16 cellular contexts compared by ENCODE assay signal in the genomic region with DNA sequence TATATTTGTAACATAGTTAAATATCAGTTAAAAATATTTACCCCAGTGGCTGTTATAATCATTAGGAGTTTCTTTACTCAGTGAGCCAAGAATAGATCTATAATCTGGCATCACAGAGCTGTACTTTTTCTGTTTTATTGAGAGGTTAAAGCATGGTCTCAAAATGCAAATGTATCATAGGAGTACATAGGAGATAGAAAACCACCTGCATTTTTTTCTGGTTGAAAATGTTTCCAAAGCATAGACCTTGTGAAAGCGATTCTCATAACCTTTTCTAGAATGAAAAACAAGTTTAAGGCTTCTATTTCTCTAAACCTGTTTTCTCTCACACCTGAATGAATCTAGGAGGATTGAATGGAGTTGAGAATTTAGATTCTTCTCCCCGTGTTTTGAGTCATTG. TPM values are rescaled to one million over a fixed set of nuclear protein-coding genes. Genes with fewer than 3 reads are reported as not detected.
DNase-seq lines count a peak whose midpoint lies in the region; ATAC-seq and TF ChIP-seq lines count a peak whose summit lies in the region.
"Had no signal": no experiment of that assay in that cellular context is flagged by ENCODE, and none has a peak within 500 bp of the region (broad histone marks: within the 10 kb centered on the region; RNA-seq: fewer than 3 reads in every experiment).

No MANE protein-coding gene starts in this region.

- peaks cover 8% of the 10 kb centered on the region for H3K36me3 Mint-ChIP-seq in activated T-helper 2 cell treated with anti-CD3 and anti-CD28 coated beads, Interferon-gamma antibody, Interleukin-2, Interleukin-4, amounts not matched to agents 10 μg/mL and 5 μg/mL and 100 μg/mL, durations not matched to agents 14 hours and 24 hours and 36 hours (ENCODE audit: low read depth)
- no peaks in the 10 kb centered on the region for H3K36me3 Mint-ChIP-seq in progenitor cell of endocrine pancreas (ENCODE audit: insufficient read depth)

- intact Hi-C loops in activated T-helper 2 cell treated with anti-CD3 and anti-CD28 coated beads, Interferon-gamma antibody, Interleukin-2, Interleukin-4, amounts not matched to agents 10 μg/mL and 5 μg/mL and 100 μg/mL, durations not matched to agents 14 hours and 24 hours and 36 hours (cut with micrococcal nuclease) = no loop called here
- intact Hi-C loops in Right ventricle myocardium superior (cut with DNase I) = no loop called here

- ATAC-seq in GM18870 (IDR thresholded peaks at IDR 0.05; ENCODE audit: unreplicated experiment) = peak; percentile 95
- ATAC-seq in GM21528 (IDR thresholded peaks at IDR 0.05; ENCODE audit: low FRiP score, unreplicated experiment) = peak; percentile 91
- peak; percentile 96 for ATAC-seq in HG03045 (IDR thresholded peaks at IDR 0.05; ENCODE audit: unreplicated experiment)
- ATAC-seq in Right ventricle myocardium superior (ENCODE audit: poor library complexity) = no peak
- ATAC-seq: esophagus mucosa had no signal

- peak overlapping the region; percentile 2; the same call in 1 of the 2 replicates for H3K9ac ChIP-seq in KMS-11

- TF ChIP-seq CTCF in KMS-11 (conservative IDR thresholded peaks at IDR 0.05; ENCODE audit: low read depth, low read length) (no peak), progenitor cell of endocrine pancreas (IDR thresholded peaks at IDR 0.05; ENCODE audit: unreplicated experiment) (no peak)

- DNase-seq in activated T-helper 2 cell treated with anti-CD3 and anti-CD28 coated beads, Interferon-gamma antibody, Interleukin-2, Interleukin-4, amounts not matched to agents 10 μg/mL and 5 μg/mL and 100 μg/mL, durations not matched to agents 14 hours and 24 hours and 36 hours (ENCODE audit: low spot score) = no peak
- no peak for DNase-seq in activated CD8-positive, alpha-beta memory T cell treated with anti-CD3 and anti-CD28 coated beads for 24 hours
- no peak for DNase-seq in progenitor cell of endocrine pancreas (ENCODE audit: low spot score, unreplicated experiment)
- DNase-seq in Right ventricle myocardium superior = no peak
- DNase-seq: activated CD4-positive, alpha-beta T cell treated with anti-CD3 and anti-CD28 coated beads, Interleukin-2, amount 50 U/mL, for 48 hours; BE2C; KG1; mesendoderm; stimulated activated CD4-positive, alpha-beta T cell treated with anti-CD3 and anti-CD28 coated beads, Interleukin-1b, Interleukin-23, amount 100 ng/mL, for 48 hours; stimulated activated naive CD4-positive, alpha-beta T cell treated with Interleukin-2 at 50 U/mL for 16 hours had no signal

- no peak overlapping the region for H3K4me3 ChIP-seq in KMS-11 (IDR thresholded peaks at IDR 0.05; ENCODE audit: insufficient read depth, low read depth, low read length)

- H3K9me3 Mint-ChIP-seq in activated T-helper 2 cell treated with anti-CD3 and anti-CD28 coated beads, Interferon-gamma antibody, Interleukin-2, Interleukin-4, amounts not matched to agents 10 μg/mL and 5 μg/mL and 100 μg/mL, durations not matched to agents 14 hours and 24 hours and 36 hours = no peaks in the 10 kb centered on the region
- H3K9me3 Mint-ChIP-seq in progenitor cell of endocrine pancreas (ENCODE audit: low read depth) = no peaks in the 10 kb centered on the region
- H3K9me3 Mint-ChIP-seq: activated naive CD4-positive, alpha-beta T cell treated with anti-CD3 and anti-CD28 coated beads, Interleukin-2, amount 50 U/mL, for 24 hours had no signal

- H3K27ac ChIP-seq in KMS-11 = peak overlapping the region; percentile 42; the same call in 1 of the 2 replicates

- H3K27me3 Mint-ChIP-seq in activated T-helper 2 cell treated with anti-CD3 and anti-CD28 coated beads, Interferon-gamma antibody, Interleukin-2, Interleukin-4, amounts not matched to agents 10 μg/mL and 5 μg/mL and 100 μg/mL, durations not matched to agents 14 hours and 24 hours and 36 hours (ENCODE audit: low read depth) = no peaks in the 10 kb centered on the region
- H3K27me3 Mint-ChIP-seq in progenitor cell of endocrine pancreas = peaks cover 5% of the 10 kb centered on the region
- H3K27me3 Mint-ChIP-seq: activated naive CD4-positive, alpha-beta T cell treated with anti-CD3 and anti-CD28 coated beads, Interleukin-2, amount 50 U/mL, for 24 hours had no signal

- H2AFZ ChIP-seq in KMS-11 (ENCODE audit: low read depth) = no peak overlapping the region

- H3K36me3 ChIP-seq in KMS-11 (ENCODE audit: insufficient read depth) = no peaks in the 10 kb centered on the region
- H3K36me3 ChIP-seq: BE2C had no signal

- H3K4me2 ChIP-seq in KMS-11 = peak overlapping the region; percentile 80

- peaks cover 78% of the 10 kb centered on the region for H3K4me1 ChIP-seq in KMS-11 (ENCODE audit: low read depth, poor library complexity, severe bottlenecking)
- H3K4me1 ChIP-seq: BE2C had no signal

- peaks cover 11% of the 10 kb centered on the region for H3K4me1 Mint-ChIP-seq in activated T-helper 2 cell treated with anti-CD3 and anti-CD28 coated beads, Interferon-gamma antibody, Interleukin-2, Interleukin-4, amounts not matched to agents 10 μg/mL and 5 μg/mL and 100 μg/mL, durations not matched to agents 14 hours and 24 hours and 36 hours (ENCODE audit: low read depth)
- peaks cover 8% of the 10 kb centered on the region for H3K4me1 Mint-ChIP-seq in progenitor cell of endocrine pancreas (ENCODE audit: low read depth)

- H3K27me3 ChIP-seq in KMS-11 (ENCODE audit: insufficient read depth, low read depth) = no peaks in the 10 kb centered on the region
- H3K27me3 ChIP-seq: BE2C had no signal

- no peak overlapping the region for H3K4me3 Mint-ChIP-seq in activated T-helper 2 cell treated with anti-CD3 and anti-CD28 coated beads, Interferon-gamma antibody, Interleukin-2, Interleukin-4, amounts not matched to agents 10 μg/mL and 5 μg/mL and 100 μg/mL, durations not matched to agents 14 hours and 24 hours and 36 hours (ENCODE audit: low read depth)
- H3K4me3 Mint-ChIP-seq in progenitor cell of endocrine pancreas (ENCODE audit: low read depth) = no peak overlapping the region
- H3K4me3 Mint-ChIP-seq: activated naive CD4-positive, alpha-beta T cell treated with anti-CD3 and anti-CD28 coated beads, Interleukin-2, amount 50 U/mL, for 24 hours had no signal

- no peaks in the 10 kb centered on the region for H4K20me1 ChIP-seq in KMS-11 (ENCODE audit: insufficient read depth)

- H3K79me2 ChIP-seq in KMS-11 (ENCODE audit: insufficient read depth, low read depth) = peaks cover 70% of the 10 kb centered on the region

- no peak overlapping the region for H3K27ac Mint-ChIP-seq in activated T-helper 2 cell treated with anti-CD3 and anti-CD28 coated beads, Interferon-gamma antibody, Interleukin-2, Interleukin-4, amounts not matched to agents 10 μg/mL and 5 μg/mL and 100 μg/mL, durations not matched to agents 14 hours and 24 hours and 36 hours
- no peak overlapping the region for H3K27ac Mint-ChIP-seq in progenitor cell of endocrine pancreas
- H3K27ac Mint-ChIP-seq: activated naive CD4-positive, alpha-beta T cell treated with anti-CD3 and anti-CD28 coated beads, Interleukin-2, amount 50 U/mL, for 24 hours had no signal

RNA-seq across cellular contexts. Expression of a gene that starts 14.4 kb away (rescaled TPM):
- total RNA-seq in activated T-helper 2 cell treated with anti-CD3 and anti-CD28 coated beads, Interferon-gamma antibody, Interleukin-2, Interleukin-4, amounts not matched to agents 10 μg/mL and 5 μg/mL and 100 μg/mL, durations not matched to agents 14 hours and 24 hours and 36 hours = 15.3 and 18.8 TPM in 2 replicates
- total RNA-seq in progenitor cell of endocrine pancreas (0.53 and 1.0 TPM in 2 replicates), Right ventricle myocardium superior (not detected)
